ENCODE assay signal across 21 cellular contexts in the genomic region with DNA sequence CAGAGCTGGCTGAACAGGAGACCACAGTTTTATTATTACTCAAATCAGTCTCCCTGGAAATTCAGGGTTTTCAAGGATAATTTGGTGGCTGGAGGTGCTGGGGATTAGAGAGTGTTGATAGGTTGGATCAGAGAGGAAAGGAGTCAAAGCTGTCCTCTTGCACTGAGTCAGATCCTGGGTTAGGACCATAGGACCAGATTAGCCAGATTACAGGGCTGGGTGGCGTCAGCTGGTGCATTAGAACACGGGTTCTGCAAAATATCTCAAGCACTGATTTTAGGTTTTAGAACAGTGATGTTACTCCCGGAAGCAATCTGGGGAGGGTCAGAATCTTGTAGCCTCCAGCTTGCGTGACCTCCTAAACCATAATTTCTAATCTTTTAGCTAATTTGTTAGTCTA. TPM values are rescaled to one million over a fixed set of nuclear protein-coding genes. Genes with fewer than 3 reads are reported as not detected.
DNase-seq lines count a peak whose midpoint lies in the region; ATAC-seq and TF ChIP-seq lines count a peak whose summit lies in the region.
"Had no signal": no experiment of that assay in that cellular context is flagged by ENCODE, and none has a peak within 500 bp of the region (broad histone marks: within the 10 kb centered on the region; RNA-seq: fewer than 3 reads in every experiment).

No MANE protein-coding gene starts in this region.

- H3K9me3 Mint-ChIP-seq in activated T-cell treated with anti-CD3 and anti-CD28 coated beads, Interleukin-2, amount 50 U/mL, for 24 hours = no peaks in the 10 kb centered on the region
- H3K9me3 Mint-ChIP-seq in activated naive CD8-positive, alpha-beta T cell treated with anti-CD3 and anti-CD28 coated beads, Interleukin-2, amount 50 U/mL, for 24 hours = peaks cover 5% of the 10 kb centered on the region
- H3K9me3 Mint-ChIP-seq in stimulated activated effector memory CD8-positive, alpha-beta T cell treated with anti-CD3 and anti-CD28 coated beads, Interleukin-12 subunit alpha, Interleukin-12 subunit beta, amount 100 ng/mL, for 72 hours = no peaks in the 10 kb centered on the region
- H3K9me3 Mint-ChIP-seq in HFFc6 = no peaks in the 10 kb centered on the region; the same call in 1 of the 2 replicates
- no peaks in the 10 kb centered on the region for H3K9me3 Mint-ChIP-seq in CD8-positive, alpha-beta T cell

- TF ChIP-seq CTCF in Loucy (conservative IDR thresholded peaks at IDR 0.05; ENCODE audit: low read length) (no peak), HFFc6 (IDR thresholded peaks at IDR 0.05) (no peak)
- no peak for TF ChIP-seq CTCF in CD8-positive, alpha-beta T cell (IDR thresholded peaks at IDR 0.05)

- CTCF ChIA-PET in CD8-positive, alpha-beta T cell (lab: Charles Lee) = interaction anchor here (0.9 to 1.7 kb wide), 5 partner anchors 15 to 91 kb away, joined by 3 to 7 read pairs (median 3); no protein-coding TSS in a partner anchor

- no peak overlapping the region for H2AFZ ChIP-seq in Loucy (ENCODE audit: low read length)

- no peaks in the 10 kb centered on the region for H3K9me2 ChIP-seq in Loucy (replicated peaks; ENCODE audit: low read depth, low read length)

- no peaks in the 10 kb centered on the region for H3K36me3 ChIP-seq in Loucy (ENCODE audit: insufficient read depth, low read length)
- H3K36me3 ChIP-seq in CD8-positive, alpha-beta T cell (ENCODE audit: insufficient read depth, low read length) = no peaks in the 10 kb centered on the region
- H3K36me3 ChIP-seq: adrenal gland, breast epithelium, right atrium auricular region had no signal

- peaks cover 74% of the 10 kb centered on the region for H3K4me1 Mint-ChIP-seq in activated T-cell treated with anti-CD3 and anti-CD28 coated beads, Interleukin-2, amount 50 U/mL, for 24 hours (ENCODE audit: low read depth)
- H3K4me1 Mint-ChIP-seq in activated naive CD8-positive, alpha-beta T cell treated with anti-CD3 and anti-CD28 coated beads, Interleukin-2, amount 50 U/mL, for 24 hours = peaks cover 77% of the 10 kb centered on the region
- H3K4me1 Mint-ChIP-seq in stimulated activated effector memory CD8-positive, alpha-beta T cell treated with anti-CD3 and anti-CD28 coated beads, Interleukin-12 subunit alpha, Interleukin-12 subunit beta, amount 100 ng/mL, for 72 hours = peaks cover 64% of the 10 kb centered on the region
- peaks cover 36% of the 10 kb centered on the region for H3K4me1 Mint-ChIP-seq in HFFc6 (ENCODE audit: low read depth)
- peaks cover 50% of the 10 kb centered on the region for H3K4me1 Mint-ChIP-seq in CD8-positive, alpha-beta T cell (ENCODE audit: low read depth)

- H3K9me3 ChIP-seq in Loucy (ENCODE audit: insufficient read depth, low read depth, low read length) = no peaks in the 10 kb centered on the region
- H3K9me3 ChIP-seq in CD8-positive, alpha-beta T cell (ENCODE audit: low read length) = no peaks in the 10 kb centered on the region
- H3K9me3 ChIP-seq: adrenal gland, breast epithelium, right atrium auricular region had no signal

- H4K20me1 ChIP-seq in Loucy (ENCODE audit: insufficient read depth, low read length, poor library complexity, severe bottlenecking) = no peaks in the 10 kb centered on the region

- H3K4me2 ChIP-seq in Loucy (ENCODE audit: low read depth, low read length, poor library complexity, severe bottlenecking) = peak overlapping the region; percentile 95

- H3K36me3 Mint-ChIP-seq in activated T-cell treated with anti-CD3 and anti-CD28 coated beads, Interleukin-2, amount 50 U/mL, for 24 hours (ENCODE audit: low read depth) = peaks cover 28% of the 10 kb centered on the region
- peaks cover 31% of the 10 kb centered on the region for H3K36me3 Mint-ChIP-seq in activated naive CD8-positive, alpha-beta T cell treated with anti-CD3 and anti-CD28 coated beads, Interleukin-2, amount 50 U/mL, for 24 hours (ENCODE audit: low read depth)
- peaks cover 17% of the 10 kb centered on the region for H3K36me3 Mint-ChIP-seq in stimulated activated effector memory CD8-positive, alpha-beta T cell treated with anti-CD3 and anti-CD28 coated beads, Interleukin-12 subunit alpha, Interleukin-12 subunit beta, amount 100 ng/mL, for 72 hours
- peaks cover 11% of the 10 kb centered on the region for H3K36me3 Mint-ChIP-seq in HFFc6 (ENCODE audit: low read depth)
- peaks cover 6% of the 10 kb centered on the region for H3K36me3 Mint-ChIP-seq in CD8-positive, alpha-beta T cell

- POLR2A ChIA-PET in CD8-positive, alpha-beta T cell (lab: Charles Lee) = no interaction called here

- intact Hi-C loops in CD8-positive, alpha-beta T cell (cut with DNase I, micrococcal nuclease) = no loop called here

- peak overlapping the region; percentile 90 for H3K4me3 ChIP-seq in Loucy (ENCODE audit: low read length, poor library complexity, severe bottlenecking)
- no peak overlapping the region for H3K4me3 ChIP-seq in CD8-positive, alpha-beta T cell (ENCODE audit: low read depth, low read length)
- H3K4me3 ChIP-seq: adrenal gland, breast epithelium, right atrium auricular region had no signal

- H3K9ac ChIP-seq in Loucy (ENCODE audit: low read depth, low read length, poor library complexity, severe bottlenecking) = no peak overlapping the region

- no peak overlapping the region for H3K27ac Mint-ChIP-seq in activated T-cell treated with anti-CD3 and anti-CD28 coated beads, Interleukin-2, amount 50 U/mL, for 24 hours
- H3K27ac Mint-ChIP-seq in activated naive CD8-positive, alpha-beta T cell treated with anti-CD3 and anti-CD28 coated beads, Interleukin-2, amount 50 U/mL, for 24 hours = peak overlapping the region; percentile 97
- H3K27ac Mint-ChIP-seq in stimulated activated effector memory CD8-positive, alpha-beta T cell treated with anti-CD3 and anti-CD28 coated beads, Interleukin-12 subunit alpha, Interleukin-12 subunit beta, amount 100 ng/mL, for 72 hours = no peak overlapping the region
- no peak overlapping the region for H3K27ac Mint-ChIP-seq in HFFc6
- H3K27ac Mint-ChIP-seq in CD8-positive, alpha-beta T cell = no peak overlapping the region

- peak overlapping the region; percentile 95 for H3K4me3 Mint-ChIP-seq in activated T-cell treated with anti-CD3 and anti-CD28 coated beads, Interleukin-2, amount 50 U/mL, for 24 hours
- H3K4me3 Mint-ChIP-seq in activated naive CD8-positive, alpha-beta T cell treated with anti-CD3 and anti-CD28 coated beads, Interleukin-2, amount 50 U/mL, for 24 hours = peak overlapping the region; percentile 93
- H3K4me3 Mint-ChIP-seq in stimulated activated effector memory CD8-positive, alpha-beta T cell treated with anti-CD3 and anti-CD28 coated beads, Interleukin-12 subunit alpha, Interleukin-12 subunit beta, amount 100 ng/mL, for 72 hours = peak overlapping the region; percentile 94
- H3K4me3 Mint-ChIP-seq in HFFc6 = no peak overlapping the region
- H3K4me3 Mint-ChIP-seq in CD8-positive, alpha-beta T cell = no peak overlapping the region

- peaks cover 24% of the 10 kb centered on the region for H3K4me1 ChIP-seq in Loucy (ENCODE audit: insufficient read depth, low read length, poor library complexity, severe bottlenecking)
- peaks cover 44% of the 10 kb centered on the region for H3K4me1 ChIP-seq in CD8-positive, alpha-beta T cell (ENCODE audit: insufficient read depth, low read length)

- H3F3A ChIP-seq in Loucy (ENCODE audit: low read depth) = no peaks in the 10 kb centered on the region

- peaks cover 24% of the 10 kb centered on the region for H3K79me2 ChIP-seq in Loucy (ENCODE audit: insufficient read depth, low read length)

- H3K27me3 Mint-ChIP-seq in activated T-cell treated with anti-CD3 and anti-CD28 coated beads, Interleukin-2, amount 50 U/mL, for 24 hours = no peaks in the 10 kb centered on the region
- no peaks in the 10 kb centered on the region for H3K27me3 Mint-ChIP-seq in activated naive CD8-positive, alpha-beta T cell treated with anti-CD3 and anti-CD28 coated beads, Interleukin-2, amount 50 U/mL, for 24 hours
- no peaks in the 10 kb centered on the region for H3K27me3 Mint-ChIP-seq in HFFc6 (ENCODE audit: insufficient read depth)
- no peaks in the 10 kb centered on the region for H3K27me3 Mint-ChIP-seq in CD8-positive, alpha-beta T cell (ENCODE audit: low read depth)

- no peak for ATAC-seq in activated naive CD8-positive, alpha-beta T cell treated with anti-CD3 and anti-CD28 coated beads, Interleukin-2, amount 50 U/mL, for 24 hours
- ATAC-seq in stimulated activated effector memory CD8-positive, alpha-beta T cell treated with anti-CD3 and anti-CD28 coated beads, Interleukin-12 subunit alpha, Interleukin-12 subunit beta, amount 100 ng/mL, for 72 hours = no peak
- no peak for ATAC-seq in CD8-positive, alpha-beta T cell
- ATAC-seq: SK-N-SH treated with all-trans-retinoic acid at 6 μM for 48 hours had no signal

- no peak for DNase-seq in activated T-cell treated with anti-CD3 and anti-CD28 coated beads, Interleukin-2, amount 50 U/mL, for 24 hours
- DNase-seq in activated T-cell treated with anti-CD3 and anti-CD28 coated beads for 4 hours (no peak), NCI-H510A (lab: John Stamatoyannopoulos, UW) (no peak), HFFc6 (no peak)
- peak; percentile 13 for DNase-seq in activated naive CD8-positive, alpha-beta T cell treated with anti-CD3 and anti-CD28 coated beads, Interleukin-2, amount 50 U/mL, for 24 hours
- no peak for DNase-seq in stimulated activated effector memory CD8-positive, alpha-beta T cell treated with anti-CD3 and anti-CD28 coated beads, Interleukin-12 subunit alpha, Interleukin-12 subunit beta, amount 100 ng/mL, for 72 hours (ENCODE audit: low spot score in 2 of 2)
- DNase-seq in CD8-positive, alpha-beta T cell = no peak
- DNase-seq: ACHN, cortex of kidney, MM.1S, NCI-H1436 treated with DMSO at 0.1 percent for 48 hours, NCI-H524, occipital lobe, T1000 had no signal

- no peak overlapping the region for H3K27ac ChIP-seq in CD8-positive, alpha-beta T cell (ENCODE audit: low read depth, low read length)
- H3K27ac ChIP-seq: adrenal gland, breast epithelium, C4-2B, right atrium auricular region, RWPE1 had no signal

- no peaks in the 10 kb centered on the region for H3K27me3 ChIP-seq in Loucy (ENCODE audit: insufficient read depth, low read length, poor library complexity, severe bottlenecking)
- H3K27me3 ChIP-seq in CD8-positive, alpha-beta T cell (ENCODE audit: insufficient read depth, low read length) = no peaks in the 10 kb centered on the region
- H3K27me3 ChIP-seq: adrenal gland, breast epithelium, right atrium auricular region had no signal

RNA-seq across cellular contexts. Expression of gene NSMCE1, which starts 1.8 kb away (rescaled TPM):
- 10 to 100 TPM; 63.6 to 71.3 (median 66.5) TPM for total RNA-seq in HFFc6 (2021; fragmentation: NEBNext Ultra II Directional; extraction: Animal tissue kit (Norgen Biotek cat#: 25700))
- total RNA-seq in CD8-positive, alpha-beta T cell = 10 to 100 TPM; 29.6 to 30.1 TPM

RNA-seq across cellular contexts. Expression of gene IL4R, which starts 43.4 kb away (rescaled TPM):
- 10 to 100 TPM; 20.0 to 27.0 (median 23.2) TPM for total RNA-seq in HFFc6 (2021; fragmentation: NEBNext Ultra II Directional; extraction: Animal tissue kit (Norgen Biotek cat#: 25700))
- total RNA-seq in CD8-positive, alpha-beta T cell = 100 to 1,000 TPM; 224 to 240 TPM

Comparison
In these comparisons a context has a peak if more than half of its experiments do, and no peak if none do; other contexts are left out.
1. H3K4me3 Mint-ChIP-seq: peak in activated T-cell treated with anti-CD3 and anti-CD28 coated beads, Interleukin-2, amount 50 U/mL, for 24 hours (single experiment), activated naive CD8-positive, alpha-beta T cell treated with anti-CD3 and anti-CD28 coated beads, Interleukin-2, amount 50 U/mL, for 24 hours (single experiment) and stimulated activated effector memory CD8-positive, alpha-beta T cell treated with anti-CD3 and anti-CD28 coated beads, Interleukin-12 subunit alpha, Interleukin-12 subunit beta, amount 100 ng/mL, for 72 hours (single experiment); none in HFFc6 (single experiment) and CD8-positive, alpha-beta T cell (single experiment).
2. RNA of gene IL4R, which starts 43.4 kb away (total RNA-seq): 224 to 240 TPM in CD8-positive, alpha-beta T cell; 20.0 to 27.0 TPM in HFFc6; every median in the first group is over 4 times any median in the second.